ENCODE assay signal across 22 cellular contexts in genomic region chr5:9721161-9721560, GRCh38.
"Had no signal": no experiment of that assay in that cellular context is flagged by ENCODE, and none has a peak within 500 bp of the region (broad histone marks: within the 10 kb centered on the region; RNA-seq: fewer than 3 reads in every experiment).

No MANE protein-coding gene starts in this region.

- H3K27ac ChIP-seq: colonic mucosa, coronary artery, epithelial cell of prostate, esophagus squamous epithelium, foreskin keratinocyte, gastrocnemius medialis, gastroesophageal sphincter, heart left ventricle, heart right ventricle had no signal

- H3K27me3 ChIP-seq: colonic mucosa, dorsolateral prefrontal cortex, esophagus squamous epithelium, foreskin keratinocyte, gastrocnemius medialis, gastroesophageal sphincter, heart left ventricle, heart right ventricle had no signal

- H3K9me3 ChIP-seq: colonic mucosa, esophagus squamous epithelium, gastrocnemius medialis, gastroesophageal sphincter, heart left ventricle, heart right ventricle had no signal

- H3K4me3 ChIP-seq: colonic mucosa, coronary artery, dorsolateral prefrontal cortex, esophagus squamous epithelium, gastrocnemius medialis, gastroesophageal sphincter, heart left ventricle, heart right ventricle had no signal

- H3K4me1 ChIP-seq: colonic mucosa, esophagus squamous epithelium, gastrocnemius medialis, gastroesophageal sphincter, heart left ventricle, heart right ventricle had no signal

- H3K36me3 ChIP-seq: colonic mucosa, esophagus squamous epithelium, gastrocnemius medialis, gastroesophageal sphincter, heart left ventricle, heart right ventricle had no signal

- DNase-seq: colonic mucosa; cortex of kidney; dermis blood vessel endothelial cell; dorsolateral prefrontal cortex; effector CD4-positive, alpha-beta T cell; effector CD8-positive, alpha-beta T cell; effector memory CD4-positive, alpha-beta T cell; effector memory CD8-positive, alpha-beta T cell; endodermal cell; erythroblast; esophagus squamous epithelium; foreskin fibroblast; foreskin melanocyte; gastrocnemius medialis; glutamatergic neuron; head of caudate nucleus; heart left ventricle; heart right ventricle had no signal
